Comparison of ENCODE assay signal across 10 cellular contexts in genomic region chr16:84836234-84836647, GRCh38. TPM values are rescaled to one million over a fixed set of nuclear protein-coding genes. Genes with fewer than 3 reads are reported as not detected.
A peak's percentile ranks its signal among the peaks of the same experiment; 100 is the strongest.
DNase-seq lines count a peak whose midpoint lies in the region; ATAC-seq and TF ChIP-seq lines count a peak whose summit lies in the region.
"Had no signal": no experiment of that assay in that cellular context is flagged by ENCODE, and none has a peak within 500 bp of the region (broad histone marks: within the 10 kb centered on the region; RNA-seq: fewer than 3 reads in every experiment).

No MANE protein-coding gene starts in this region.

- H3K9me3 ChIP-seq in PC-9 (ENCODE audit: insufficient read depth, low read depth) = no peaks in the 10 kb centered on the region

- no peak overlapping the region for H2AFZ ChIP-seq in PC-9

- ATAC-seq in left cardiac atrium (peak; percentile 83), GM18861 (IDR thresholded peaks at IDR 0.05; ENCODE audit: unreplicated experiment) (no peak)

- DNase-seq in EL = peak; percentile 100
- peak; percentile 98 for DNase-seq in amniotic stem cell (lab: John Stamatoyannopoulos, UW)
- peak; percentile 86 for DNase-seq in left cardiac atrium
- no peak for DNase-seq in NCI-H146 (lab: John Stamatoyannopoulos, UW)
- no peak for DNase-seq in stimulated activated CD8-positive, alpha-beta memory T cell treated with anti-CD3 and anti-CD28 coated beads, Interleukin-4, amount 100 ng/mL, for 48 hours
- DNase-seq in PC-9 = no peak
- DNase-seq: activated naive CD4-positive, alpha-beta T cell treated with Interleukin-2 at 50 U/mL for 16 hours; NK-92 treated with Interleukin-12 subunit alpha and Interleukin-12 subunit beta, amount 100 ng/mL, for 24 hours had no signal

- H3K27me3 ChIP-seq in rectal smooth muscle tissue (ENCODE audit: control insufficient read depth, insufficient read depth, low read length) = no peaks in the 10 kb centered on the region
- H3K27me3 ChIP-seq in PC-9 (ENCODE audit: insufficient read depth, low read depth) = no peaks in the 10 kb centered on the region

- H4K20me1 ChIP-seq in PC-9 (ENCODE audit: insufficient read depth) = no peaks in the 10 kb centered on the region

- H3K79me2 ChIP-seq in PC-9 (ENCODE audit: low read depth) = no peaks in the 10 kb centered on the region

- TF ChIP-seq CTCF in PC-9 (conservative IDR thresholded peaks at IDR 0.05) = no peak

- intact Hi-C loops in left cardiac atrium (cut with DNase I) (loop anchor here in 1 of 2 donors (10.0 kb wide), 1 partner anchor 79 kb away; no protein-coding TSS in a partner anchor), PC-9 (cut with micrococcal nuclease; ENCODE audit: unreplicated experiment) (no loop called here)

- H3K36me3 ChIP-seq in rectal smooth muscle tissue (ENCODE audit: control insufficient read depth, insufficient read depth, low read length) (peaks cover 4% of the 10 kb centered on the region), PC-9 (ENCODE audit: low read depth) (no peaks in the 10 kb centered on the region)

- H3K9ac ChIP-seq in rectal smooth muscle tissue (ENCODE audit: low read length) = no peak overlapping the region

- POLR2A ChIA-PET in PC-9 (lab: Charles Lee; ENCODE audit: unreplicated experiment) = no interaction called here

- CTCF ChIA-PET in PC-9 (lab: Charles Lee) = interaction anchor here (0.5 to 0.6 kb wide), 2 partner anchors 49 to 717 kb away, joined by 4 to 8 read pairs; no protein-coding TSS in a partner anchor

- H3K4me3 ChIP-seq in rectal smooth muscle tissue (ENCODE audit: low read length) (no peak overlapping the region), PC-9 (no peak overlapping the region)

- H3K27ac ChIP-seq in rectal smooth muscle tissue (ENCODE audit: low read depth, low read length) (peak overlapping the region; percentile 98), PC-9 (no peak overlapping the region)

- H3K4me1 ChIP-seq in rectal smooth muscle tissue (ENCODE audit: control insufficient read depth, insufficient read depth, low read length) (peaks cover 52% of the 10 kb centered on the region), PC-9 (replicated peaks; ENCODE audit: insufficient read depth) (peaks cover 34% of the 10 kb centered on the region)

- peaks cover 30% of the 10 kb centered on the region for H3F3A ChIP-seq in PC-9 (ENCODE audit: insufficient read depth, low read depth)

- no peak overlapping the region for H3K4me2 ChIP-seq in PC-9

- no TSS peak for BruUV-seq in PC-9 (replicated peaks; lab: Mats Ljungman, UMichigan)

- no peaks in the 10 kb centered on the region for H3K9me2 ChIP-seq in PC-9 (ENCODE audit: insufficient read depth)

RNA-seq across cellular contexts. Expression of gene CRISPLD2, which starts 16.5 kb away (rescaled TPM):
- total RNA-seq in left cardiac atrium (10 to 100 TPM; 36.1 to 58.3 TPM), PC-9 (2021) (18.6 and 19.9 TPM in 2 replicates)

Comparison
In these comparisons a context has a peak if more than half of its experiments do, and no peak if none do; other contexts are left out.
1. DNase-seq: peak in EL (single experiment), amniotic stem cell (single experiment) and left cardiac atrium (single experiment); none in NCI-H146 (single experiment), stimulated activated CD8-positive, alpha-beta memory T cell treated with anti-CD3 and anti-CD28 coated beads, Interleukin-4, amount 100 ng/mL, for 48 hours (single experiment) and PC-9 (0 of 2).